23 cellular contexts compared by ENCODE assay signal in genomic region chr18:74617486-74617885, GRCh38.
"Had no signal": no experiment of that assay in that cellular context is flagged by ENCODE, and none has a peak within 500 bp of the region (broad histone marks: within the 10 kb centered on the region; RNA-seq: fewer than 3 reads in every experiment).

No MANE protein-coding gene starts in this region.

- H3K4me1 Mint-ChIP-seq: neural progenitor cell had no signal

- H3K4me3 Mint-ChIP-seq: natural killer cell treated with Interleukin-12 subunit alpha and Interleukin-12 subunit beta and Interleukin-15 and Interleukin-18, amount 100 ng/mL, for 72 hours; neural progenitor cell; stimulated activated effector memory CD8-positive, alpha-beta T cell treated with anti-CD3 and anti-CD28 coated beads, Interleukin-12 subunit alpha, Interleukin-12 subunit beta, amount 100 ng/mL, for 72 hours; stimulated activated naive B cell treated with anti-CD40 and anti-IgM and Interleukin-4, amounts not matched to agents 10 μg/mL and 1 μg/mL and 100 μg/mL, for 72 hours; stimulated activated naive CD8-positive, alpha-beta T cell treated with anti-CD3 and anti-CD28 coated beads, Interleukin-15, Interleukin-2, amounts not matched to agents 100 ng/mL and 50 ng/mL, for 24 hours had no signal

- H3K27ac Mint-ChIP-seq: natural killer cell treated with Interleukin-12 subunit alpha and Interleukin-12 subunit beta and Interleukin-15 and Interleukin-18, amount 100 ng/mL, for 72 hours; neural progenitor cell; progenitor cell of endocrine pancreas; stimulated activated effector memory CD8-positive, alpha-beta T cell treated with anti-CD3 and anti-CD28 coated beads, Interleukin-12 subunit alpha, Interleukin-12 subunit beta, amount 100 ng/mL, for 72 hours; stimulated activated naive B cell treated with anti-CD40 and anti-IgM and Interleukin-4, amounts not matched to agents 10 μg/mL and 1 μg/mL and 100 μg/mL, for 72 hours; stimulated activated naive CD8-positive, alpha-beta T cell treated with anti-CD3 and anti-CD28 coated beads, Interleukin-15, Interleukin-2, amounts not matched to agents 100 ng/mL and 50 ng/mL, for 24 hours had no signal

- H3K27me3 Mint-ChIP-seq: natural killer cell treated with Interleukin-12 subunit alpha and Interleukin-12 subunit beta and Interleukin-15 and Interleukin-18, amount 100 ng/mL, for 72 hours; progenitor cell of endocrine pancreas; stimulated activated naive B cell treated with anti-CD40 and anti-IgM and Interleukin-4, amounts not matched to agents 10 μg/mL and 1 μg/mL and 100 μg/mL, for 72 hours; stimulated activated naive CD8-positive, alpha-beta T cell treated with anti-CD3 and anti-CD28 coated beads, Interleukin-15, Interleukin-2, amounts not matched to agents 100 ng/mL and 50 ng/mL, for 24 hours had no signal

- H3K9me3 Mint-ChIP-seq: natural killer cell treated with Interleukin-12 subunit alpha and Interleukin-12 subunit beta and Interleukin-15 and Interleukin-18, amount 100 ng/mL, for 72 hours; neural progenitor cell; stimulated activated effector memory CD8-positive, alpha-beta T cell treated with anti-CD3 and anti-CD28 coated beads, Interleukin-12 subunit alpha, Interleukin-12 subunit beta, amount 100 ng/mL, for 72 hours; stimulated activated naive B cell treated with anti-CD40 and anti-IgM and Interleukin-4, amounts not matched to agents 10 μg/mL and 1 μg/mL and 100 μg/mL, for 72 hours; stimulated activated naive CD8-positive, alpha-beta T cell treated with anti-CD3 and anti-CD28 coated beads, Interleukin-15, Interleukin-2, amounts not matched to agents 100 ng/mL and 50 ng/mL, for 24 hours had no signal

- ATAC-seq: natural killer cell treated with Interleukin-12 subunit alpha and Interleukin-12 subunit beta and Interleukin-15 and Interleukin-18, amount 100 ng/mL, for 72 hours; psoas muscle; right lobe of liver; stimulated activated effector memory CD8-positive, alpha-beta T cell treated with anti-CD3 and anti-CD28 coated beads, Interleukin-12 subunit alpha, Interleukin-12 subunit beta, amount 100 ng/mL, for 72 hours; stimulated activated naive B cell treated with anti-CD40 and anti-IgM and Interleukin-4, amounts not matched to agents 10 μg/mL and 1 μg/mL and 100 μg/mL, for 72 hours had no signal

- H3K36me3 Mint-ChIP-seq: natural killer cell treated with Interleukin-12 subunit alpha and Interleukin-12 subunit beta and Interleukin-15 and Interleukin-18, amount 100 ng/mL, for 72 hours; neural progenitor cell; stimulated activated effector memory CD8-positive, alpha-beta T cell treated with anti-CD3 and anti-CD28 coated beads, Interleukin-12 subunit alpha, Interleukin-12 subunit beta, amount 100 ng/mL, for 72 hours had no signal

- DNase-seq: occipital lobe; ovary; posterior cingulate gyrus; psoas muscle; right cardiac atrium; right lobe of liver; sigmoid colon; small intestine; stimulated activated CD4-positive, alpha-beta T cell treated with anti-CD3 and anti-CD28 coated beads, Interleukin-15, amount 100 ng/mL, for 24 hours; stimulated activated CD4-positive, alpha-beta T cell treated with anti-CD3 and anti-CD28 coated beads, Interleukin-2, amount 100 ng/mL, for 24 hours; stimulated activated CD4-positive, alpha-beta T cell treated with anti-CD3 and anti-CD28 coated beads, Interleukin-2, amount 100 ng/mL, for 48 hours; stimulated activated CD4-positive, alpha-beta T cell treated with anti-CD3 and anti-CD28 coated beads, Interleukin-4, amount 100 ng/mL, for 24 hours; stimulated activated naive B cell treated with anti-CD40 and anti-IgM and Interleukin-4, amounts not matched to agents 10 μg/mL and 1 μg/mL and 100 μg/mL, for 72 hours; stimulated activated naive CD4-positive, alpha-beta T cell treated with Interleukin-2 at 50 U/mL for 16 hours; stomach; thyroid gland; trophoblast cell; upper lobe of left lung had no signal
